29 cellular contexts compared by ENCODE assay signal in the genomic region with DNA sequence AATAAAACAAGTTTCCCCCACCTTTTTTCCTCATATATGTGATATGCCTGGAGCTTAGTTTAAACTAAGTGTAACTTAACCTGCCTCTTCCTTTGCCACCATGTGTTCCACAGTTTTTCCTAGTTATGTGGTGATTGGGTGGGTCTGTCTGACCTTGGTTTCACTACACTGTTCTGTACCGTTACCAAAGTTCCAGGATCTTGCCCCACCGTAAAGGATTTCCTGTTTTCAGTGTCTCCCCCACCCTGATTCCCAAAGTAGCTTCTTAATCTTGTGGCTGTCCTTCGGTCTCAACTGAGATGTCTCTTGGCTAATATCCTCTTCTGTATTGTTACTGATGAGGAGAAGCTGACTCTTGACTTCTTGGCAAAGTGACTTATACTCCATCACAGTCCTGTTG.
"Had no signal": no experiment of that assay in that cellular context is flagged by ENCODE, and none has a peak within 500 bp of the region (broad histone marks: within the 10 kb centered on the region; RNA-seq: fewer than 3 reads in every experiment).

No MANE protein-coding gene starts in this region.

- ATAC-seq: esophagus mucosa had no signal

- H3K4me3 ChIP-seq: heart left ventricle, ovary, prostate gland, right atrium auricular region, spleen, suprapubic skin, tibial artery had no signal

- H3K36me3 ChIP-seq: brain microvascular endothelial cell, heart left ventricle, neutrophil, ovary, prostate gland, right atrium auricular region, suprapubic skin, tibial artery had no signal

- H3K9me3 Mint-ChIP-seq: immature natural killer cell had no signal

- H3K4me1 ChIP-seq: heart left ventricle, prostate gland, right atrium auricular region, suprapubic skin, tibial artery had no signal

- H3K27ac ChIP-seq: brain microvascular endothelial cell, heart left ventricle, neutrophil, ovary, prostate gland, right atrium auricular region, spleen, suprapubic skin, tibial artery had no signal

- FAIRE-seq: astrocyte, kidney had no signal

- DNase-seq: activated CD4-positive, alpha-beta memory T cell treated with anti-CD3 and anti-CD28 coated beads, Interleukin-2, amount 10 ng/mL, durations not matched to agents 7 days and 5 days; activated CD4-positive, alpha-beta T cell treated with anti-CD3 and anti-CD28 coated beads for 1 hour; activated CD4-positive, alpha-beta T cell treated with anti-CD3 and anti-CD28 coated beads, Interleukin-2, amount 10 ng/mL, durations not matched to agents 7 days and 5 days; activated CD8-positive, alpha-beta memory T cell treated with anti-CD3 and anti-CD28 coated beads, Interleukin-2, amount 50 U/mL, for 48 hours; activated gamma-delta T cell treated with Interleukin-2 at 50 U/mL for 16 hours; activated naive CD4-positive, alpha-beta T cell treated with anti-CD3 and anti-CD28 coated beads, Interleukin-2, amount 50 U/mL, for 16 hours; activated T-cell treated with anti-CD3 and anti-CD28 coated beads, Interleukin-2, amount 50 U/mL, for 24 hours; amniotic stem cell; brain microvascular endothelial cell; cortex of kidney; foreskin fibroblast; heart left ventricle; hypothalamus; immature natural killer cell; kidney; naive B cell; nephron progenitor cell; ovary; spleen; stimulated activated naive CD4-positive, alpha-beta T cell; T1000; tibial artery had no signal

- H3K27ac Mint-ChIP-seq: activated CD4-positive, alpha-beta memory T cell treated with anti-CD3 and anti-CD28 coated beads, Interleukin-2, amount 10 ng/mL, durations not matched to agents 7 days and 5 days; activated CD4-positive, alpha-beta T cell treated with anti-CD3 and anti-CD28 coated beads, Interleukin-2, amount 10 ng/mL, durations not matched to agents 7 days and 5 days; activated T-cell treated with anti-CD3 and anti-CD28 coated beads, Interleukin-2, amount 50 U/mL, for 24 hours; immature natural killer cell; mesothelial cell of epicardium; naive B cell; nephron progenitor cell had no signal

- H3K4me3 Mint-ChIP-seq: activated CD4-positive, alpha-beta memory T cell treated with anti-CD3 and anti-CD28 coated beads, Interleukin-2, amount 10 ng/mL, durations not matched to agents 7 days and 5 days; activated CD4-positive, alpha-beta T cell treated with anti-CD3 and anti-CD28 coated beads, Interleukin-2, amount 10 ng/mL, durations not matched to agents 7 days and 5 days; activated T-cell treated with anti-CD3 and anti-CD28 coated beads, Interleukin-2, amount 50 U/mL, for 24 hours; immature natural killer cell; mesothelial cell of epicardium; naive B cell; nephron progenitor cell had no signal

- H3K9me3 ChIP-seq: neutrophil, ovary, prostate gland, right atrium auricular region, suprapubic skin, tibial artery had no signal

- H3K4me1 Mint-ChIP-seq: activated CD4-positive, alpha-beta memory T cell treated with anti-CD3 and anti-CD28 coated beads, Interleukin-2, amount 10 ng/mL, durations not matched to agents 7 days and 5 days; immature natural killer cell; mesothelial cell of epicardium had no signal

- H3K27me3 ChIP-seq: brain microvascular endothelial cell, heart left ventricle, neutrophil, ovary, right atrium auricular region, spleen, suprapubic skin, tibial artery had no signal
